Comparison of ENCODE assay signal across 26 cellular contexts in genomic region chr9:89757776-89758528, GRCh38.
"Had no signal": no experiment of that assay in that cellular context is flagged by ENCODE, and none has a peak within 500 bp of the region (broad histone marks: within the 10 kb centered on the region; RNA-seq: fewer than 3 reads in every experiment).

No MANE protein-coding gene starts in this region.

- H3K4me3 ChIP-seq: adrenal gland, MG63, SJSA1 had no signal

- H3K4me1 ChIP-seq: SJSA1 had no signal

- H3K9me3 ChIP-seq: adrenal gland, MG63, SJSA1 had no signal

- DNase-seq: activated CD4-positive, alpha-beta T cell treated with anti-CD3 and anti-CD28 coated beads for 4 hours; activated CD8-positive, alpha-beta memory T cell treated with anti-CD3 and anti-CD28 coated beads, Interleukin-2, amount 50 U/mL, for 4 hours; activated CD8-positive, alpha-beta T cell treated with anti-CD3 and anti-CD28 coated beads for 36 hours; activated naive CD4-positive, alpha-beta T cell treated with anti-CD3 and anti-CD28 coated beads, Interleukin-2, amount 50 U/mL, for 16 hours; activated naive CD8-positive, alpha-beta T cell treated with anti-CD3 and anti-CD28 coated beads, Interleukin-2, amount 10 ng/mL, durations not matched to agents 7 days and 5 days; activated T-cell treated with anti-CD3 and anti-CD28 coated beads, Interleukin-2, amount 50 U/mL, for 72 hours; adrenal gland; anterior cingulate cortex; MG63; MV-4-11; NCI-H1092 treated with DMSO at 0.1 percent for 48 hours; NCI-H1417 treated with DMSO at 0.1 percent for 48 hours; NCI-H1694; NCI-H2029; NCI-H345; NCI-H510A; NCI-H526 treated with DMSO at 0.1 percent for 48 hours; NCI-H82; OCI-M1; RPMI8226; SHP77; SW 1271 had no signal

- ATAC-seq: activated CD4-positive, CD25-positive, alpha-beta regulatory T cell treated with anti-CD3 and anti-CD28 coated beads, Interleukin-2, amount 50 U/mL, for 24 hours; activated CD8-positive, alpha-beta T cell treated with anti-CD3 and anti-CD28 coated beads for 36 hours; activated T-cell treated with anti-CD3 and anti-CD28 coated beads, Interleukin-2, amount 50 U/mL, for 72 hours; Panc1; SK-N-SH treated with all-trans-retinoic acid at 6 μM for 48 hours had no signal

- H3K36me3 ChIP-seq: adrenal gland, MG63, SJSA1 had no signal

- H3K27me3 ChIP-seq: adrenal gland, MG63, SJSA1 had no signal

- H3K27ac ChIP-seq: adrenal gland, SJSA1 had no signal
